Comparison of ENCODE assay signal across 8 cellular contexts in the genomic region with DNA sequence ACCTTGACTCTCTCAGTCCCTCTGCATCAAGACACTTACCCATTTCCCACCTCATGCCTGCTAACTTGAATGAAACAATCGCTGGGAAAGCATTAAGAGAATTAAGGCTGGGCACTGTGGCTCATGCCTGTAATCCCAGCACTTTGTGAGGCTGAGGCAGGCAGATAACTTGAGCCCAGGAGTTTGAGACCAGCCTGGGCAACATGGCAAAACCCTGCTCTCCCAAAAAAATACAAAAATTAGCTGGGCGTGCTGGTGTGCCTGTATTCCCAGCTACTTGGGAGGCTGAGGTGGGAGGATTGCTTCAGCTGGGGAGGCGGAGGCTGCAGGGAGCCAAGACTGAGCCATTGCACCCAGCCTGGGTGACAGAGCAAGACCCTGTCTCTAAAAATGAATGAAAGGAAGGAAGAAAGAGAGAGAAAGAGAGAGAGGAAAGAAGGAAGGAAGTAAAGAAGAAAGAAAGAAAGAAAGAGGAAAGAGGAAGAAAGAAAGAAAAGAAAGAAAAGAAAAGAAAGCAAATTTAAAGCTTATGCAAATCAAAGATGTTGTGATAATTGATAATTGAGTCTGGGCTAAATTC. TPM values are rescaled to one million over a fixed set of nuclear protein-coding genes. Genes with fewer than 3 reads are reported as not detected.
DNase-seq lines count a peak whose midpoint lies in the region; ATAC-seq and TF ChIP-seq lines count a peak whose summit lies in the region.

No MANE protein-coding gene starts in this region.

- peaks cover 0 to 2% (median 0%) of the 10 kb centered on the region in 7 donors for H3K9me3 Mint-ChIP-seq in CD4-positive, CD25-positive, alpha-beta regulatory T cell
- H3K9me3 Mint-ChIP-seq in activated naive CD8-positive, alpha-beta T cell treated with anti-CD3 and anti-CD28 coated beads, Interleukin-2, amount 50 U/mL, for 24 hours = no peaks in the 10 kb centered on the region

- peaks cover 27% of the 10 kb centered on the region for H3K79me2 ChIP-seq in osteoblast (ENCODE audit: insufficient read depth, low read length)

- POLR2A ChIA-PET in Panc1 (lab: Charles Lee) = interaction anchor here (0.6 to 1.8 kb wide), 3 partner anchors 8 to 296 kb away, joined by 9 to 13 read pairs (median 10); no protein-coding TSS in a partner anchor

- WGBS in esophagus, 2 donors = 72 to 81% methylated on average over 3 of the region's 3 CpGs

- peaks cover 10% of the 10 kb centered on the region for H3K4me1 ChIP-seq in CD4-positive, CD25-positive, alpha-beta regulatory T cell (ENCODE audit: control insufficient read depth, insufficient read depth, low read length, poor library complexity, severe bottlenecking)
- H3K4me1 ChIP-seq in Panc1 (ENCODE audit: control insufficient read depth, insufficient read depth, low read length) (peaks cover 56% of the 10 kb centered on the region), esophagus (ENCODE audit: control insufficient read depth in 2 of 2, insufficient read depth in 2 of 2, low read length in 1 of 2) (peaks cover 9 to 17% of the 10 kb centered on the region in 2 donors), osteoblast (ENCODE audit: insufficient read depth, low read length) (peaks cover 56% of the 10 kb centered on the region)

- no peak overlapping the region for H2AFZ ChIP-seq in osteoblast (ENCODE audit: low read length)

- CTCF ChIA-PET in Panc1 (lab: Charles Lee) = interaction anchor here (0.6 kb wide), 1 partner anchor 17 kb away, joined by 5 read pairs; no protein-coding TSS in a partner anchor

- no peaks in the 10 kb centered on the region for H3K9me3 ChIP-seq in CD4-positive, CD25-positive, alpha-beta regulatory T cell (ENCODE audit: control insufficient read depth in 2 of 2, low read length in 2 of 2)
- H3K9me3 ChIP-seq in Panc1 (ENCODE audit: control insufficient read depth, insufficient read depth, low read depth, low read length) (no peaks in the 10 kb centered on the region), esophagus (ENCODE audit: control insufficient read depth in 2 of 2, insufficient read depth in 1 of 2, low read depth in 1 of 2, low read length in 1 of 2) (no peaks in the 10 kb centered on the region), osteoblast (ENCODE audit: low read depth, low read length) (no peaks in the 10 kb centered on the region)

- peak overlapping the region in 2 of 3 donors; percentile 38 to 76 for H3K27ac Mint-ChIP-seq in CD4-positive, CD25-positive, alpha-beta regulatory T cell
- no peak overlapping the region for H3K27ac Mint-ChIP-seq in activated naive CD8-positive, alpha-beta T cell treated with anti-CD3 and anti-CD28 coated beads, Interleukin-2, amount 50 U/mL, for 24 hours

- no peak overlapping the region for H3K4me3 ChIP-seq in CD4-positive, CD25-positive, alpha-beta regulatory T cell (ENCODE audit: low read depth, low read length)
- H3K4me3 ChIP-seq in Panc1 (ENCODE audit: low read depth in 2 of 2, low read length in 2 of 2) (peak overlapping the region; percentile 51 to 90), esophagus (ENCODE audit: low read depth in 1 of 2, low read length in 2 of 2) (peak overlapping the region in 1 of 2 donors; percentile 34), osteoblast (ENCODE audit: insufficient read depth, low read length) (peak overlapping the region; percentile 82)

- H4K20me1 ChIP-seq in osteoblast (ENCODE audit: insufficient read depth, low read length) = peaks cover 31% of the 10 kb centered on the region

- peaks cover 11% of the 10 kb centered on the region for H3K27me3 ChIP-seq in CD4-positive, CD25-positive, alpha-beta regulatory T cell (ENCODE audit: control insufficient read depth, insufficient read depth, low read length)
- H3K27me3 ChIP-seq in Panc1 (ENCODE audit: control insufficient read depth, insufficient read depth, low read length) = no peaks in the 10 kb centered on the region
- H3K27me3 ChIP-seq in esophagus (ENCODE audit: control insufficient read depth in 1 of 2, insufficient read depth in 2 of 2, low read length in 2 of 2) = no peaks in the 10 kb centered on the region
- H3K27me3 ChIP-seq in osteoblast (ENCODE audit: insufficient read depth, low read length) = no peaks in the 10 kb centered on the region

- H3K4me3 Mint-ChIP-seq in CD4-positive, CD25-positive, alpha-beta regulatory T cell = peak overlapping the region in 2 of 4 donors; percentile 33 to 79
- H3K4me3 Mint-ChIP-seq in activated naive CD8-positive, alpha-beta T cell treated with anti-CD3 and anti-CD28 coated beads, Interleukin-2, amount 50 U/mL, for 24 hours = no peak overlapping the region

- no peak for DNase-seq in CD4-positive, CD25-positive, alpha-beta regulatory T cell
- DNase-seq in Panc1 (ENCODE audit: low read depth, low spot score) (no peak), osteoblast (ENCODE audit: insufficient read length, low spot score, missing footprints) (no peak), sciatic nerve (ENCODE audit: low spot score) (no peak), head of caudate nucleus (no peak), GM10266 (ENCODE audit: extremely low spot score) (no peak)
- no peak for DNase-seq in activated naive CD8-positive, alpha-beta T cell treated with anti-CD3 and anti-CD28 coated beads, Interleukin-2, amount 50 U/mL, for 24 hours

- no peak for TF ChIP-seq CTCF in Panc1 (IDR thresholded peaks at IDR 0.05)
- no peak for TF ChIP-seq CTCF in osteoblast (IDR thresholded peaks at IDR 0.05; ENCODE audit: extremely low read depth, low read depth, low read length)
- TF ChIP-seq CTCF in GM10266 (IDR thresholded peaks at IDR 0.05; ENCODE audit: control insufficient read depth, insufficient read depth, low read depth, missing control alignments) = no peak

- peak overlapping the region; percentile 98 for H3K4me2 ChIP-seq in osteoblast (ENCODE audit: insufficient read depth, low read length)

- intact Hi-C loops in Panc1 (cut with micrococcal nuclease; ENCODE audit: unreplicated experiment) (no loop called here), sciatic nerve (cut with DNase I) (no loop called here), head of caudate nucleus (cut with DNase I) (no loop called here)

- BruUV-seq in Panc1 (replicated peaks; lab: Mats Ljungman, UMichigan) = no TSS peak

- no peaks in the 10 kb centered on the region for H3K36me3 Mint-ChIP-seq in CD4-positive, CD25-positive, alpha-beta regulatory T cell
- no peaks in the 10 kb centered on the region for H3K36me3 Mint-ChIP-seq in activated naive CD8-positive, alpha-beta T cell treated with anti-CD3 and anti-CD28 coated beads, Interleukin-2, amount 50 U/mL, for 24 hours (ENCODE audit: low read depth)

- peaks cover 0 to 25% (median 10%) of the 10 kb centered on the region in 4 donors for H3K4me1 Mint-ChIP-seq in CD4-positive, CD25-positive, alpha-beta regulatory T cell
- peaks cover 36% of the 10 kb centered on the region for H3K4me1 Mint-ChIP-seq in activated naive CD8-positive, alpha-beta T cell treated with anti-CD3 and anti-CD28 coated beads, Interleukin-2, amount 50 U/mL, for 24 hours

- no peak overlapping the region for H3K27ac ChIP-seq in CD4-positive, CD25-positive, alpha-beta regulatory T cell (ENCODE audit: insufficient read depth, low read length, poor library complexity, severe bottlenecking)
- peak overlapping the region; percentile 98 for H3K27ac ChIP-seq in Panc1 (ENCODE audit: low read length)
- H3K27ac ChIP-seq in esophagus (ENCODE audit: low read depth in 2 of 2, low read length in 1 of 2) = peak overlapping the region; percentile 42 to 78
- H3K27ac ChIP-seq in osteoblast (ENCODE audit: low read depth, low read length) = peak overlapping the region; percentile 98

- peaks cover 49% of the 10 kb centered on the region for H3K27me3 Mint-ChIP-seq in CD4-positive, CD25-positive, alpha-beta regulatory T cell
- peaks cover 61% of the 10 kb centered on the region for H3K27me3 Mint-ChIP-seq in activated naive CD8-positive, alpha-beta T cell treated with anti-CD3 and anti-CD28 coated beads, Interleukin-2, amount 50 U/mL, for 24 hours

- in situ Hi-C loops in Panc1 (cut with HindIII; ENCODE audit: low pct_unique_long_range_greater_than_20kb, low sequenced_read_pairs) = no loop called here

- no peak for ATAC-seq in CD4-positive, CD25-positive, alpha-beta regulatory T cell (ENCODE audit: low read depth in 2 of 2)
- ATAC-seq in Panc1 (no peak), sciatic nerve (no peak)
- ATAC-seq in activated naive CD8-positive, alpha-beta T cell treated with anti-CD3 and anti-CD28 coated beads, Interleukin-2, amount 50 U/mL, for 24 hours = no peak

- no peaks in the 10 kb centered on the region for H3K36me3 ChIP-seq in CD4-positive, CD25-positive, alpha-beta regulatory T cell (ENCODE audit: control insufficient read depth, insufficient read depth, low read length)
- H3K36me3 ChIP-seq in Panc1 (ENCODE audit: control insufficient read depth, insufficient read depth, low read length) (no peaks in the 10 kb centered on the region), esophagus (ENCODE audit: control insufficient read depth in 2 of 2, insufficient read depth in 2 of 2, low read length in 1 of 2) (no peaks in the 10 kb centered on the region), osteoblast (ENCODE audit: insufficient read depth, low read length) (peaks cover 42% of the 10 kb centered on the region)

RNA-seq across cellular contexts. Expression of a gene that starts 0.6 kb away (rescaled TPM):
- total RNA-seq in CD4-positive, CD25-positive, alpha-beta regulatory T cell = 0.39 TPM
- not detected for polyA plus RNA-seq in CD4-positive, CD25-positive, alpha-beta regulatory T cell
- 370 TPM for total RNA-seq in Panc1 (2021; ENCODE audit: unreplicated experiment)
- 482 TPM for polyA plus RNA-seq in Panc1 (2012; ENCODE audit: insufficient read length)
- polyA plus RNA-seq in esophagus = 1 to 10 TPM in 1 of 2 donors, under 1 TPM in 1; 0.88 to 1.3 TPM
- total RNA-seq in osteoblast = 237 and 278 TPM in 2 replicates
- total RNA-seq in sciatic nerve = 7.0 TPM

RNA-seq across cellular contexts. Expression of a gene that starts 26.7 kb away (rescaled TPM):
- total RNA-seq in CD4-positive, CD25-positive, alpha-beta regulatory T cell = 14.5 TPM
- polyA plus RNA-seq in CD4-positive, CD25-positive, alpha-beta regulatory T cell = 1 to 10 TPM; 5.4 to 8.8 (median 6.3) TPM
- total RNA-seq in Panc1 (2021; ENCODE audit: unreplicated experiment) (74.2 TPM), osteoblast (101 and 102 TPM in 2 replicates), sciatic nerve (22.1 TPM)
- 152 TPM for polyA plus RNA-seq in Panc1 (2012; ENCODE audit: insufficient read length)
- 10 to 100 TPM; 40.2 to 43.3 TPM for polyA plus RNA-seq in esophagus

RNA-seq across cellular contexts. Expression of a gene that starts 37.8 kb away (rescaled TPM):
- total RNA-seq in CD4-positive, CD25-positive, alpha-beta regulatory T cell = not detected
- not detected for polyA plus RNA-seq in CD4-positive, CD25-positive, alpha-beta regulatory T cell
- total RNA-seq in Panc1 (2021; ENCODE audit: unreplicated experiment) (4.4 TPM), osteoblast (0.36 TPM in 1 of 2 replicates, not detected in the other), sciatic nerve (not detected)
- 10.8 TPM for polyA plus RNA-seq in Panc1 (2012; ENCODE audit: insufficient read length)
- polyA plus RNA-seq in esophagus = under 1 TPM in 1 of 2 donors, not detected in 1; 0.01 TPM

RNA-seq across cellular contexts. Expression of a gene that starts 42.3 kb away (rescaled TPM):
- total RNA-seq in CD4-positive, CD25-positive, alpha-beta regulatory T cell = 44.6 TPM
- 1 to 10 TPM; 3.5 to 7.4 (median 6.3) TPM for polyA plus RNA-seq in CD4-positive, CD25-positive, alpha-beta regulatory T cell
- 37.4 TPM for total RNA-seq in Panc1 (2021; ENCODE audit: unreplicated experiment)
- polyA plus RNA-seq in Panc1 (2012; ENCODE audit: insufficient read length) = 31.8 TPM
- 10 to 100 TPM in 1 of 2 donors, 1 to 10 TPM in 1; 6.2 to 13.5 TPM for polyA plus RNA-seq in esophagus
- 13.8 and 14.7 TPM in 2 replicates for total RNA-seq in osteoblast
- total RNA-seq in sciatic nerve = 47.1 TPM

RNA-seq across cellular contexts. Expression of a gene that starts 52.5 kb away (rescaled TPM):
- not detected for total RNA-seq in CD4-positive, CD25-positive, alpha-beta regulatory T cell
- polyA plus RNA-seq in CD4-positive, CD25-positive, alpha-beta regulatory T cell = not detected
- total RNA-seq in Panc1 (2021; ENCODE audit: unreplicated experiment) (0.15 TPM), osteoblast (not detected in 2 replicates), sciatic nerve (not detected)
- polyA plus RNA-seq in Panc1 (2012; ENCODE audit: insufficient read length) = not detected
- not detected for polyA plus RNA-seq in esophagus

Comparison
In these comparisons a context has a peak if more than half of its experiments do, and no peak if none do; other contexts are left out.
1. RNA of a gene that starts 0.6 kb away (total RNA-seq): 370 TPM in Panc1 (single experiment) and 237 to 278 TPM in osteoblast; 7.0 TPM in sciatic nerve (single experiment) and 0.39 TPM in CD4-positive, CD25-positive, alpha-beta regulatory T cell (single experiment); every median in the first group is over 10 times any median in the second.